17 cellular contexts compared by ENCODE assay signal in genomic region chr3:146966124-146966523, GRCh38.
A peak's percentile ranks its signal among the peaks of the same experiment; 100 is the strongest.
DNase-seq lines count a peak whose midpoint lies in the region; TF ChIP-seq lines count a peak whose summit lies in the region.
"Had no signal": no experiment of that assay in that cellular context is flagged by ENCODE, and none has a peak within 500 bp of the region (broad histone marks: within the 10 kb centered on the region; RNA-seq: fewer than 3 reads in every experiment).

No MANE protein-coding gene starts in this region.

- no peaks in the 10 kb centered on the region for H3F3A ChIP-seq in PC-9 (ENCODE audit: insufficient read depth, low read depth)

- H3K27me3 Mint-ChIP-seq in endodermal cell (ENCODE audit: insufficient read depth): no peaks in the 10 kb centered on the region
- H3K27me3 Mint-ChIP-seq: CD4-positive, alpha-beta memory T cell; IgD-negative memory B cell had no signal

- H3K27me3 ChIP-seq in H7 (ENCODE audit: control insufficient read depth, insufficient read depth, low read length) (no peaks in the 10 kb centered on the region), endodermal cell (ENCODE audit: control insufficient read depth, insufficient read depth, low read length, poor library complexity, severe bottlenecking) (no peaks in the 10 kb centered on the region), left ventricle myocardium inferior (ENCODE audit: low read depth) (no peaks in the 10 kb centered on the region), PC-9 (ENCODE audit: insufficient read depth, low read depth) (no peaks in the 10 kb centered on the region)
- H3K27me3 ChIP-seq: BE2C had no signal

- peak; percentile 9 for DNase-seq in H7
- DNase-seq in NCI-H446 treated with DMSO at 0.1 percent for 48 hours (lab: John Stamatoyannopoulos, UW): peak; percentile 18
- no peak for DNase-seq in endodermal cell
- DNase-seq in iPS-NIHi7 (ENCODE audit: extremely low spot score): peak; percentile 16
- DNase-seq in DMS114 treated with DMSO at 0.1 percent for 48 hours (lab: John Stamatoyannopoulos, UW; ENCODE audit: unreplicated experiment): no peak
- DNase-seq in left ventricle myocardium inferior: no peak
- no peak for DNase-seq in PC-9
- no peak for DNase-seq in globus pallidus (ENCODE audit: low spot score)
- DNase-seq: BE2C; CD4-positive, alpha-beta memory T cell; DMS153; DMS79 treated with DMSO at 0.1 percent for 48 hours; EL; GM23248; HCEC 1CT had no signal

- POLR2A ChIA-PET in PC-9 (lab: Charles Lee; ENCODE audit: unreplicated experiment): no interaction called here

- H3K9me3 ChIP-seq in endodermal cell (ENCODE audit: control insufficient read depth, low read length) (no peaks in the 10 kb centered on the region), left ventricle myocardium inferior (replicated peaks) (peaks cover 5% of the 10 kb centered on the region), PC-9 (ENCODE audit: insufficient read depth, low read depth) (no peaks in the 10 kb centered on the region; the same call in 1 of the 2 replicates)
- H3K9me3 ChIP-seq: BE2C had no signal

- H3K27ac ChIP-seq in endodermal cell (ENCODE audit: low read depth, low read length) (no peak overlapping the region), left ventricle myocardium inferior (replicated peaks) (no peak overlapping the region), PC-9 (no peak overlapping the region)
- H3K27ac ChIP-seq: C4-2B had no signal

- intact Hi-C loops in left ventricle myocardium inferior (cut with micrococcal nuclease) (no loop called here), PC-9 (cut with micrococcal nuclease; ENCODE audit: unreplicated experiment) (no loop called here)

- no peak overlapping the region for H3K27ac Mint-ChIP-seq in endodermal cell
- H3K27ac Mint-ChIP-seq: CD4-positive, alpha-beta memory T cell; IgD-negative memory B cell had no signal

- CTCF ChIA-PET in PC-9 (lab: Charles Lee): no interaction called here

- no peaks in the 10 kb centered on the region for H4K20me1 ChIP-seq in PC-9 (ENCODE audit: insufficient read depth)

- TF ChIP-seq CTCF in endodermal cell (conservative IDR thresholded peaks at IDR 0.05) (peak; percentile 56), left ventricle myocardium inferior (IDR thresholded peaks at IDR 0.05; ENCODE audit: borderline replicate concordance) (no peak), PC-9 (conservative IDR thresholded peaks at IDR 0.05) (no peak)

- WGBS in endodermal cell (ENCODE audit: insufficient coverage in 1 of 2, insufficient read length in 1 of 2), 2 experiments: 83 to 94% methylated on average over 1 to 3 of the region's 3 CpGs

- H3K4me1 Mint-ChIP-seq in endodermal cell: peaks cover 17% of the 10 kb centered on the region
- H3K4me1 Mint-ChIP-seq: CD4-positive, alpha-beta memory T cell; IgD-negative memory B cell had no signal

- H3K4me3 ChIP-seq in H7 (ENCODE audit: insufficient read depth, low read depth, low read length) (no peak overlapping the region), endodermal cell (ENCODE audit: low read length) (no peak overlapping the region), left ventricle myocardium inferior (no peak overlapping the region), PC-9 (no peak overlapping the region)
- H3K4me3 ChIP-seq: GM23248 had no signal

- H2AFZ ChIP-seq in PC-9: no peak overlapping the region

- H3K36me3 ChIP-seq in H7 (replicated peaks; ENCODE audit: control insufficient read depth, insufficient read depth, low read length) (no peaks in the 10 kb centered on the region), endodermal cell (ENCODE audit: control insufficient read depth, insufficient read depth, low read length) (no peaks in the 10 kb centered on the region), left ventricle myocardium inferior (no peaks in the 10 kb centered on the region), PC-9 (ENCODE audit: low read depth) (no peaks in the 10 kb centered on the region)
- H3K36me3 ChIP-seq: BE2C had no signal

- no peak overlapping the region for H3K4me3 Mint-ChIP-seq in endodermal cell
- H3K4me3 Mint-ChIP-seq: CD4-positive, alpha-beta memory T cell; IgD-negative memory B cell had no signal

- H3K9me3 Mint-ChIP-seq in endodermal cell: peaks cover 5% of the 10 kb centered on the region

- H3K9me2 ChIP-seq in PC-9 (ENCODE audit: insufficient read depth): no peaks in the 10 kb centered on the region; the same call in 1 of the 2 replicates

- H3K4me1 ChIP-seq in endodermal cell (ENCODE audit: control insufficient read depth, insufficient read depth, low read length) (no peaks in the 10 kb centered on the region), left ventricle myocardium inferior (no peaks in the 10 kb centered on the region), PC-9 (replicated peaks; ENCODE audit: insufficient read depth) (no peaks in the 10 kb centered on the region)
- H3K4me1 ChIP-seq: BE2C had no signal

- no peak overlapping the region for H3K9ac ChIP-seq in endodermal cell (ENCODE audit: extremely low read depth, low read length, poor library complexity, severe bottlenecking)

- H3K36me3 Mint-ChIP-seq in endodermal cell (ENCODE audit: low read depth): no peaks in the 10 kb centered on the region
- H3K36me3 Mint-ChIP-seq: CD4-positive, alpha-beta memory T cell; IgD-negative memory B cell had no signal

- H3K79me2 ChIP-seq in PC-9 (ENCODE audit: low read depth): no peaks in the 10 kb centered on the region

- BruUV-seq in PC-9 (replicated peaks; lab: Mats Ljungman, UMichigan): no TSS peak

- H3K4me2 ChIP-seq in PC-9: no peak overlapping the region

Comparison
In these comparisons a context has a peak if more than half of its experiments do, and no peak if none do; other contexts are left out.
1. DNase-seq: peak in H7 (single experiment), NCI-H446 treated with DMSO at 0.1 percent for 48 hours (single experiment) and iPS-NIHi7 (single experiment); none in endodermal cell (single experiment), DMS114 treated with DMSO at 0.1 percent for 48 hours (single experiment), left ventricle myocardium inferior (single experiment), PC-9 (0 of 2) and globus pallidus (single experiment).